8 cellular contexts compared by ENCODE assay signal in the genomic region with DNA sequence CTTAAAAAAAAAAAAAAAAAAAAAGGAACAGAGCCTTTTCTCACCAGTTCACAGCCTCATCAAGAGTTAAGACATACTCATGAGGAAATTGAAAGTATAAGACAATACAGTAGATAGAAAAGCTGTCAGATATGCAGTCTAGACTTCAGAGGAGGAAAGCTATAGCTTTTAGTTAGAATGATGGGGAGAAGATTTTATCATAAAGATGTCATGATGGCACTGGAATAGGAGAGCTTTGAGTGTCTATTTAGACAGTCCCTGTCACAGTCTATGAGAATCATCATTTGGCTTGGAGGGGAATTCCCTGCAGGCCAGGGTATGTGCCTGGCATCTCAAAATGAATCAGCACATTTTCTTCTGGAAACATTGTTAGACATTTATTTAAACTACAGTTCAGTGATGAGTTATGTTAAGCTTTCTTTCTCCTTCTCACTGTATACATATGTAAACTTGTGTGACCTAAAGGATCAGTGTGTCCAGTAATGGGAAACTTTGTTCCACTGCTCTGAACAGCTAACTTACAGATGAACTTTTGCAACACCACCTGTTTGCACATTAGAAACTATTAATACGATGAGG. TPM values are rescaled to one million over a fixed set of nuclear protein-coding genes. Genes with fewer than 3 reads are reported as not detected.
DNase-seq lines count a peak whose midpoint lies in the region; ATAC-seq and TF ChIP-seq lines count a peak whose summit lies in the region.

No MANE protein-coding gene starts in this region.

- TF ChIP-seq CTCF in BJ (IDR thresholded peaks at IDR 0.05; ENCODE audit: insufficient read depth, low read depth, low read length) (no peak), RWPE2 (IDR thresholded peaks at IDR 0.05; ENCODE audit: poor library complexity, severe bottlenecking) (no peak), fibroblast of the aortic adventitia (IDR thresholded peaks at IDR 0.05; ENCODE audit: insufficient read depth, low read length) (no peak)

- POLR2A ChIA-PET in BJ (lab: Charles Lee) = interaction anchor here (0.7 to 1.0 kb wide), 3 partner anchors 8 to 172 kb away, joined by 3 to 12 read pairs (median 9); no protein-coding TSS in a partner anchor

- H3K4me1 ChIP-seq in RWPE2 (ENCODE audit: insufficient read depth, poor library complexity, severe bottlenecking) = peaks cover 24% of the 10 kb centered on the region

- DNase-seq in BJ (ENCODE audit: low read depth) (peak; percentile 9), RWPE2 (ENCODE audit: low spot score) (no peak), fibroblast of the aortic adventitia (ENCODE audit: low read depth) (peak; percentile 45), epidermal melanocyte (ENCODE audit: insufficient read length, low spot score) (no peak), NCI-H146 treated with DMSO at 0.1 percent for 48 hours (lab: John Stamatoyannopoulos, UW; ENCODE audit: unreplicated experiment) (no peak), COLO668 (lab: John Stamatoyannopoulos, UW; ENCODE audit: unreplicated experiment) (no peak)

- H3K27me3 ChIP-seq in BJ (ENCODE audit: control insufficient read depth, insufficient read depth, low read length) (no peaks in the 10 kb centered on the region), RWPE2 (ENCODE audit: insufficient read depth, poor library complexity, severe bottlenecking) (no peaks in the 10 kb centered on the region)

- no peak overlapping the region for H3K4me3 ChIP-seq in BJ (ENCODE audit: low read depth, low read length)
- H3K4me3 ChIP-seq in RWPE2 (ENCODE audit: severe bottlenecking) = no peak overlapping the region
- no peak overlapping the region for H3K4me3 ChIP-seq in fibroblast of the aortic adventitia (ENCODE audit: low read depth, low read length)

- CTCF ChIA-PET in BJ (lab: Yijun Ruan, JAX) = interaction anchor here (1.0 kb wide), 1 partner anchor 14 kb away, joined by 3 read pairs; no protein-coding TSS in a partner anchor

- H3K36me3 ChIP-seq in BJ (ENCODE audit: control insufficient read depth, insufficient read depth, low read length) (no peaks in the 10 kb centered on the region), RWPE2 (ENCODE audit: low read depth) (peaks cover 11% of the 10 kb centered on the region)

- ATAC-seq in GM21423 (IDR thresholded peaks at IDR 0.05; ENCODE audit: unreplicated experiment) (peak; percentile 16), RWPE2 (ENCODE audit: low read depth) (no peak), GM21528 (IDR thresholded peaks at IDR 0.05; ENCODE audit: low FRiP score, unreplicated experiment) (no peak)

- no peaks in the 10 kb centered on the region for H3K9me3 ChIP-seq in RWPE2 (ENCODE audit: severe bottlenecking)

- H3K27ac ChIP-seq in RWPE2 (ENCODE audit: poor library complexity, severe bottlenecking) = peak overlapping the region; percentile 67

RNA-seq across cellular contexts. Expression of a gene that starts 2.9 kb away (rescaled TPM):
- polyA plus RNA-seq in BJ (2011; rRNA removed) = 41.0 and 50.3 TPM in 2 replicates
- polyA minus RNA-seq in BJ (2011; rRNA and poly(A)+ RNA removed) = 46.6 and 63.9 TPM in 2 replicates
- 8.0 and 24.8 TPM in 2 replicates for total RNA-seq in fibroblast of the aortic adventitia (ENCODE audit: low replicate concordance)

Comparison
In these comparisons a context has a peak if more than half of its experiments do, and no peak if none do; other contexts are left out.
1. DNase-seq: peak in BJ (single experiment) and fibroblast of the aortic adventitia (single experiment); none in RWPE2 (single experiment), epidermal melanocyte (single experiment), NCI-H146 treated with DMSO at 0.1 percent for 48 hours (single experiment) and COLO668 (single experiment).